Comparison of ENCODE assay signal across 21 cellular contexts in the genomic region with DNA sequence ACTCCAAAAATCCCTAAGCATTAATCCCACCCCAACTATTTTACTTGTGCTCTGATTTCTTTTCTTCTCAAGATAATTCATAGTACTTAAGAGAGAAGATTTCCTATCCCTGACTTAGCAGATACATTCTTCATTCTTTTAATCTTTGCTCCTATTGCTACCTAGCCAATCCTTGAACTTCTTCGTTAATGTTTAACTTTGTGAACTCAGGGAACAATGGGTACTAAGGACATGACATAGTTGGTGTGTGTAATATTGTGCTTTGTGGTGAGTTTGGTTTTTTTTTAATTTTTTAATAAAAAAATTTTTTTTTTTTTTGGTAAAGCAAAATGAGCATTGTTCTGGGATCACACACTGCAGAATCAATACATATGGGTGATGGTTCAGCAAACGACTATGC.
"Had no signal": no experiment of that assay in that cellular context is flagged by ENCODE, and none has a peak within 500 bp of the region (broad histone marks: within the 10 kb centered on the region; RNA-seq: fewer than 3 reads in every experiment).

No MANE protein-coding gene starts in this region.

- H3K9ac ChIP-seq: parathyroid adenoma had no signal

- H3K27ac ChIP-seq: cardiac muscle cell, epithelial cell of prostate, heart right ventricle, parathyroid adenoma, right lobe of liver, skin epidermis, testis, uterus had no signal

- ATAC-seq: activated CD4-positive, alpha-beta T cell treated with anti-CD3 and anti-CD28 coated beads for 36 hours; heart right ventricle; stimulated activated naive B cell treated with anti-CD40 and anti-IgM and Interleukin-4, amounts not matched to agents 10 μg/mL and 1 μg/mL and 100 μg/mL, for 72 hours had no signal

- H3K4me3 ChIP-seq: cardiac muscle cell, heart right ventricle, right lobe of liver, skin epidermis, testis, uterus had no signal

- H3K9me3 ChIP-seq: heart right ventricle, right lobe of liver, testis, uterus had no signal

- H3K36me3 ChIP-seq: cardiac muscle cell, right lobe of liver, uterus had no signal

- DNase-seq: activated B cell treated with CpG ODN at 0.5 μM for 24 hours; activated CD4-positive, alpha-beta T cell treated with anti-CD3 and anti-CD28 coated beads for 36 hours; activated CD4-positive, alpha-beta T cell treated with anti-CD3 and anti-CD28 coated beads, Interleukin-2, amount 50 U/mL, for 4 hours; activated effector memory CD4-positive, alpha-beta T cell treated with anti-CD3 and anti-CD28 coated beads, Interleukin-2, amount 50 U/mL, for 16 hours; activated naive CD4-positive, alpha-beta T cell treated with anti-CD3 and anti-CD28 coated beads, Interleukin-2, amount 10 ng/mL, durations not matched to agents 7 days and 5 days; amygdala; cortex of kidney; endodermal cell; heart right ventricle; nephron progenitor cell; right lobe of liver; stimulated activated CD8-positive, alpha-beta memory T cell treated with anti-CD3 and anti-CD28 coated beads, Interleukin-4, amount 100 ng/mL, for 48 hours; stimulated activated naive B cell treated with anti-CD40 and anti-IgM and Interleukin-4, amounts not matched to agents 10 μg/mL and 1 μg/mL and 100 μg/mL, for 72 hours; testis; trophoblast cell; uterus had no signal

- FAIRE-seq: keratinocyte had no signal

- H3K4me1 ChIP-seq: parathyroid adenoma, right lobe of liver, testis, uterus had no signal
